ENCODE assay signal across 25 cellular contexts in the genomic region with DNA sequence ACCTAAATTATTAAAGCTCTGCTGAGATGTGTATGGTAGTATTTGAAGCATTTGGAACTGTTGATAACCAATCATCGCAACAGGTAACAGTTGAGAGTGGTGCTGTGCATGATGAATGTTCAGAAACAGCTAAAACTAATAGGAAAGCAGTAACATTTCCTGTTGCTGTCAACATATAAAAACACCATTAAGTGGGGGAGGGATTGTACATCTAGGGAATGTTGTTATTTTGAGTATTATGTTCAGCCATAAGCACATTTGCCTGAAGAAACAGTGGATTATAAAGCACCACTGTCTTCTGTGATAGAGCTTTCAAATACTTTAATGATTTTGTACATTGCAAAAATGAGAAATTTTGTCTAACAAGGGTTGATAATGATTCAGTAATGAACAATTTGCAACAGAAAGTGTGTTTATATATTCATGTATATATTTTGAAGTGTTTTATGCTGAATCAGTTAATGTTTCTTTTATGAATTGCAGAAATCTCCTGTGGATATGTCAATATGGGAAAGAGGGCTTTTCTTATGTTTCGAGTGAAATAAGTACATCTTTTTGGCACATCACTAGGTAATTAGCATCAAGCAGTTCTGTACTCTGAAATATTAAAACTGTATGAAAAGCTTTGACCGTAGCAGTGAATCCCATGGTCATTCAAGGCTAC.
"Had no signal": no experiment of that assay in that cellular context is flagged by ENCODE, and none has a peak within 500 bp of the region (broad histone marks: within the 10 kb centered on the region; RNA-seq: fewer than 3 reads in every experiment).

No MANE protein-coding gene starts in this region.

- FAIRE-seq: keratinocyte had no signal

- H3K27ac Mint-ChIP-seq: activated CD4-positive, alpha-beta memory T cell treated with anti-CD3 and anti-CD28 coated beads, Interleukin-2, amount 10 ng/mL, durations not matched to agents 7 days and 5 days; activated CD4-positive, alpha-beta T cell treated with anti-CD3 and anti-CD28 coated beads, Interleukin-2, amount 10 ng/mL, durations not matched to agents 24 days and 14 days; activated naive CD8-positive, alpha-beta T cell; natural killer cell treated with Interleukin-12 subunit alpha and Interleukin-12 subunit beta and Interleukin-15 and Interleukin-18, amount 100 ng/mL, for 72 hours had no signal

- H3K4me1 ChIP-seq: body of pancreas, colonic mucosa, testis had no signal

- H3K36me3 Mint-ChIP-seq: natural killer cell treated with Interleukin-12 subunit alpha and Interleukin-12 subunit beta and Interleukin-15 and Interleukin-18, amount 100 ng/mL, for 72 hours had no signal

- H3K4me3 Mint-ChIP-seq: activated CD4-positive, alpha-beta memory T cell treated with anti-CD3 and anti-CD28 coated beads, Interleukin-2, amount 10 ng/mL, durations not matched to agents 7 days and 5 days; activated CD4-positive, alpha-beta T cell treated with anti-CD3 and anti-CD28 coated beads, Interleukin-2, amount 10 ng/mL, durations not matched to agents 24 days and 14 days; activated naive CD8-positive, alpha-beta T cell; effector memory CD8-positive, alpha-beta T cell; natural killer cell treated with Interleukin-12 subunit alpha and Interleukin-12 subunit beta and Interleukin-15 and Interleukin-18, amount 100 ng/mL, for 72 hours; T-helper 17 cell had no signal

- H3K27me3 ChIP-seq: body of pancreas, colonic mucosa, spleen, testis, transverse colon had no signal

- H3K9me3 Mint-ChIP-seq: activated CD4-positive, alpha-beta memory T cell treated with anti-CD3 and anti-CD28 coated beads, Interleukin-2, amount 10 ng/mL, durations not matched to agents 7 days and 5 days; effector memory CD8-positive, alpha-beta T cell; natural killer cell treated with Interleukin-12 subunit alpha and Interleukin-12 subunit beta and Interleukin-15 and Interleukin-18, amount 100 ng/mL, for 72 hours had no signal

- H3K27me3 Mint-ChIP-seq: activated CD4-positive, alpha-beta memory T cell treated with anti-CD3 and anti-CD28 coated beads, Interleukin-2, amount 10 ng/mL, durations not matched to agents 7 days and 5 days; activated CD4-positive, alpha-beta T cell treated with anti-CD3 and anti-CD28 coated beads, Interleukin-2, amount 10 ng/mL, durations not matched to agents 24 days and 14 days; activated naive CD8-positive, alpha-beta T cell; effector memory CD8-positive, alpha-beta T cell; natural killer cell treated with Interleukin-12 subunit alpha and Interleukin-12 subunit beta and Interleukin-15 and Interleukin-18, amount 100 ng/mL, for 72 hours; T-helper 17 cell had no signal

- H3K36me3 ChIP-seq: colonic mucosa had no signal

- DNase-seq: activated CD4-positive, alpha-beta memory T cell treated with anti-CD3 and anti-CD28 coated beads, Interleukin-2, amount 10 ng/mL, durations not matched to agents 7 days and 5 days; activated CD4-positive, alpha-beta T cell treated with anti-CD3 and anti-CD28 coated beads, Interleukin-2, amount 10 ng/mL, durations not matched to agents 24 days and 14 days; activated CD4-positive, CD25-positive, alpha-beta regulatory T cell treated with anti-CD3 and anti-CD28 coated beads, Interleukin-2, amount 50 U/mL, for 72 hours; activated naive CD4-positive, alpha-beta T cell; activated T-cell treated with anti-CD3 and anti-CD28 coated beads, Interleukin-2, amount 50 U/mL, for 48 hours; anterior cingulate cortex; body of pancreas; cerebellar nuclear complex; colonic mucosa; effector memory CD8-positive, alpha-beta T cell; head of caudate nucleus; hippocampal formation; left cardiac atrium; mesendoderm; posterior cingulate gyrus; right cardiac atrium; spleen; stimulated activated naive CD8-positive, alpha-beta T cell treated with anti-CD3 and anti-CD28 coated beads, Interleukin-15, Interleukin-2, amounts not matched to agents 100 U/mL and 50 U/mL, for 24 hours; T-helper 17 cell; T1000; testis; transverse colon had no signal

- H3K4me3 ChIP-seq: body of pancreas, colonic mucosa, spleen, testis, transverse colon had no signal

- ATAC-seq: body of pancreas; effector memory CD8-positive, alpha-beta T cell; left cardiac atrium; natural killer cell treated with Interleukin-12 subunit alpha and Interleukin-12 subunit beta and Interleukin-15 and Interleukin-18, amount 100 ng/mL, for 72 hours; right cardiac atrium; stimulated activated naive CD8-positive, alpha-beta T cell treated with anti-CD3 and anti-CD28 coated beads, Interleukin-15, Interleukin-2, amounts not matched to agents 100 U/mL and 50 U/mL, for 24 hours; T-helper 17 cell had no signal

- H3K27ac ChIP-seq: body of pancreas, colonic mucosa, spleen, testis, transverse colon had no signal

- H3K9me3 ChIP-seq: body of pancreas, colonic mucosa, spleen, testis, transverse colon had no signal
